In genomic region chr15:65868546-65869126, GRCh38 we compare ENCODE assay signal across 8 cellular contexts. TPM values are rescaled to one million over a fixed set of nuclear protein-coding genes. Genes with fewer than 3 reads are reported as not detected.
A peak's percentile ranks its signal among the peaks of the same experiment; 100 is the strongest.
DNase-seq lines count a peak whose midpoint lies in the region; ATAC-seq and TF ChIP-seq lines count a peak whose summit lies in the region.

No MANE protein-coding gene starts in this region.

- H3K36me3 ChIP-seq in A673 (ENCODE audit: insufficient read depth, low read length, poor library complexity, severe bottlenecking) (no peaks in the 10 kb centered on the region), body of pancreas (replicated peaks in 1 of 2; ENCODE audit: insufficient read depth in 1 of 2, low read depth in 2 of 2) (no peaks in the 10 kb centered on the region), mucosa of descending colon (ENCODE audit: low read depth) (no peaks in the 10 kb centered on the region)

- H3K27ac ChIP-seq in A673 (ENCODE audit: low read depth, low read length, poor library complexity, severe bottlenecking) = peak overlapping the region; percentile 89
- H3K27ac ChIP-seq in body of pancreas = peak overlapping the region; percentile 89 to 96 (median 94)

- BruUV-seq in A673 (replicated peaks; lab: Mats Ljungman, UMichigan) = no TSS peak

- peak overlapping the region; percentile 90 for H3K4me3 ChIP-seq in A673 (ENCODE audit: low read depth, low read length, poor library complexity, severe bottlenecking)
- peak overlapping the region; percentile 83 to 88 for H3K4me3 ChIP-seq in body of pancreas
- H3K4me3 ChIP-seq in mucosa of descending colon = peak overlapping the region; percentile 88

- DNase-seq in A673 (ENCODE audit: low spot score) (peak; percentile 26), HEK293T (ENCODE audit: extremely low spot score) (no peak), body of pancreas (no peak), mucosa of descending colon (no peak), cerebellar cortex (ENCODE audit: low spot score) (no peak)
- DNase-seq in stimulated activated naive CD4-positive, alpha-beta T cell (lab: John Stamatoyannopoulos, UW) = no peak

- no peaks in the 10 kb centered on the region for H3K9me3 ChIP-seq in A673 (ENCODE audit: low read depth, low read length, poor library complexity, severe bottlenecking)
- H3K9me3 ChIP-seq in body of pancreas = no peaks in the 10 kb centered on the region
- no peaks in the 10 kb centered on the region for H3K9me3 ChIP-seq in mucosa of descending colon

- H3K27me3 ChIP-seq in A673 (replicated peaks; ENCODE audit: insufficient read depth, low read depth, low read length, poor library complexity) (no peaks in the 10 kb centered on the region), body of pancreas (no peaks in the 10 kb centered on the region)

- ATAC-seq in body of pancreas = no peak
- no peak for ATAC-seq in mucosa of descending colon
- ATAC-seq in GM19023 (IDR thresholded peaks at IDR 0.05; ENCODE audit: unreplicated experiment) = no peak
- ATAC-seq in HG02798 (IDR thresholded peaks at IDR 0.05; ENCODE audit: poor library complexity, unreplicated experiment) = no peak

- CTCF ChIA-PET in A673 (lab: Charles Lee) = interaction anchor here (0.5 to 1.1 kb wide), 2 partner anchors 141 to 258 kb away, joined by 3 to 5 read pairs; partner anchors contain the start of gene INTS14
- CTCF ChIA-PET in HEK293T (lab: Yijun Ruan, JAX) = interaction anchor here (0.5 to 5.0 kb wide), 6 partner anchors 11 to 182 kb away, joined by 3 to 32 read pairs (median 5); no protein-coding TSS in a partner anchor

- TF ChIP-seq CTCF in A673 (conservative IDR thresholded peaks at IDR 0.05; ENCODE audit: low read depth, low read length) = no peak
- no peak for TF ChIP-seq CTCF in body of pancreas (IDR thresholded peaks at IDR 0.05)
- TF ChIP-seq CTCF in mucosa of descending colon (IDR thresholded peaks at IDR 0.05) = no peak

- H3K4me1 ChIP-seq in A673 (ENCODE audit: insufficient read depth, low read length, poor library complexity, severe bottlenecking) (peaks cover 12% of the 10 kb centered on the region), body of pancreas (peaks cover 28% of the 10 kb centered on the region), mucosa of descending colon (ENCODE audit: low read depth) (peaks cover 17% of the 10 kb centered on the region)

- WGBS in body of pancreas, 2 donors = 63 to 65% methylated on average over 11 of the region's 11 CpGs

- intact Hi-C loops in A673 (cut with micrococcal nuclease; ENCODE audit: unreplicated experiment) (loop anchor here (1.0 kb wide), 1 partner anchor 76 kb away; the partner anchor contains the start of gene DENND4A), body of pancreas (cut with DNase I) (no loop called here), mucosa of descending colon (cut with DNase I, micrococcal nuclease) (no loop called here)

- no peak for TF ChIP-seq POLR2A in body of pancreas (IDR thresholded peaks at IDR 0.05)

- POLR2A ChIA-PET in A673 (lab: Charles Lee; ENCODE audit: low non-redundant PET) (interaction anchor here (0.6 kb wide), 1 partner anchor 384 kb away, joined by 4 read pairs; no protein-coding TSS in a partner anchor), HEK293T (lab: Yijun Ruan, JAX) (interaction anchor here (0.6 to 3.5 kb wide), 40 partner anchors 9 to 683 kb away, joined by 3 to 29 read pairs (median 5); partner anchors contain the start of genes CLPX, DENND4A, DIS3L and INTS14)

TF ChIP-seq in HEK293T, 16 proteins besides CTCF, POLR2A, EP300 and RAD21:
- TF ChIP-seq ZNF384 (IDR thresholded peaks at IDR 0.05) (peak; percentile 41; the same call in 1 of the 2 replicates), BHLHE40 (IDR thresholded peaks at IDR 0.05; ENCODE audit: borderline replicate concordance) (no peak)
TF ChIP-seq in HEK293T: peak in this region for 1.

RNA-seq across cellular contexts. Expression of gene RAB11A, which starts 0.7 kb away (rescaled TPM):
- total RNA-seq in A673 (2021) = 220 and 227 TPM in 2 replicates
- total RNA-seq in body of pancreas = 10 to 100 TPM; 35.3 to 39.4 TPM
- 100 to 1,000 TPM; 214 to 330 (median 320) TPM for total RNA-seq in mucosa of descending colon
